Comparison of ENCODE assay signal across 20 cellular contexts in the genomic region with DNA sequence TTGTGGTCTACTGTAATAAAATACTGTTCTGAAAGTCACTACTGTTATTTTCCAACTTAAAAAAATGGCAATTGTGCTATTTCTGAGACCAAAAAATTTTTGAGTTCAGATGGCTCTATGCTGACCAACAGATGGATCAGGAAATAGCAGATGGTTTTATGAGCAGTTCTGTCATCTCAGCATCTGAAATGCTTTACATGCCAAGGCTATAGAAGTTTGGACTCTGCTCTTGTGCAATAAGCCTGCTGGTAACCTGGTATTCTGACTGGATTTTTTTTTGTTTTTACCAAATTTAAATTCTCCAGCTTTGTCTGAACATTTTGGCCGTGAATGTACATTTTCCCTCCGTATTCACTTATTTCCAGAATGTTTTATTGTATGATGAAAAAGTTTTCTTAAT.
"Had no signal": no experiment of that assay in that cellular context is flagged by ENCODE, and none has a peak within 500 bp of the region (broad histone marks: within the 10 kb centered on the region; RNA-seq: fewer than 3 reads in every experiment).

No MANE protein-coding gene starts in this region.

- DNase-seq: activated CD4-positive, alpha-beta memory T cell treated with anti-CD3 and anti-CD28 coated beads, Interleukin-2, amount 10 ng/mL, durations not matched to agents 7 days and 5 days; activated CD4-positive, alpha-beta T cell treated with anti-CD3 and anti-CD28 coated beads for 1 hour; activated CD4-positive, alpha-beta T cell treated with anti-CD3 and anti-CD28 coated beads, Interleukin-2, amount 10 ng/mL, durations not matched to agents 7 days and 5 days; activated gamma-delta T cell treated with Interleukin-2 at 50 U/mL for 16 hours; activated naive CD4-positive, alpha-beta T cell treated with anti-CD3 and anti-CD28 coated beads, Interleukin-2, amount 50 U/mL, for 16 hours; activated T-cell treated with anti-CD3 and anti-CD28 coated beads, Interleukin-2, amount 50 U/mL, for 4 hours; cortex of kidney; endodermal cell; foreskin fibroblast; heart left ventricle; hypothalamus; naive B cell; nephron progenitor cell; stimulated activated CD4-positive, alpha-beta T cell treated with anti-CD3 and anti-CD28 coated beads, Interleukin-12 subunit alpha, Interleukin-12 subunit beta, amount 100 ng/mL, for 4 hours; stimulated activated CD4-positive, alpha-beta T cell treated with anti-CD3 and anti-CD28 coated beads, Interleukin-4, amount 100 ng/mL, for 1 hour; stimulated activated naive CD8-positive, alpha-beta T cell treated with anti-CD3 and anti-CD28 coated beads, Interleukin-15, Interleukin-2, amounts not matched to agents 100 U/mL and 50 U/mL, for 24 hours; upper lobe of left lung had no signal

- ATAC-seq: activated T-cell treated with anti-CD3 and anti-CD28 coated beads, Interleukin-2, amount 50 U/mL, for 4 hours; activated T-helper 17 cell treated with anti-CD3 and anti-CD28 coated beads, Interleukin-2, amount 50 U/mL, for 72 hours; esophagus mucosa; heart left ventricle; sciatic nerve; stimulated activated naive CD8-positive, alpha-beta T cell treated with anti-CD3 and anti-CD28 coated beads, Interleukin-15, Interleukin-2, amounts not matched to agents 100 U/mL and 50 U/mL, for 24 hours had no signal
